ENCODE assay signal across 21 cellular contexts in genomic region chr3:159340877-159341500, GRCh38.
"Had no signal": no experiment of that assay in that cellular context is flagged by ENCODE, and none has a peak within 500 bp of the region (broad histone marks: within the 10 kb centered on the region; RNA-seq: fewer than 3 reads in every experiment).

No MANE protein-coding gene starts in this region.

- H3K4me1 Mint-ChIP-seq: activated CD4-positive, alpha-beta memory T cell treated with anti-CD3 and anti-CD28 coated beads, Interleukin-2, amount 10 ng/mL, durations not matched to agents 7 days and 5 days; activated CD4-positive, alpha-beta T cell treated with anti-CD3 and anti-CD28 coated beads for 36 hours; activated CD8-positive, alpha-beta memory T cell treated with anti-CD3 and anti-CD28 coated beads, Interleukin-2, amount 10 ng/mL, durations not matched to agents 7 days and 5 days; stimulated activated naive CD8-positive, alpha-beta T cell treated with anti-CD3 and anti-CD28 coated beads, Interleukin-15, amount 100 ng/mL, for 72 hours had no signal

- H3K4me3 ChIP-seq: body of pancreas, coronary artery, gastroesophageal sphincter, heart left ventricle, mucosa of descending colon, prostate gland, right atrium auricular region, skin epidermis, suprapubic skin, transverse colon, uterus had no signal

- H3K36me3 Mint-ChIP-seq: activated CD8-positive, alpha-beta memory T cell treated with anti-CD3 and anti-CD28 coated beads, Interleukin-2, amount 10 ng/mL, durations not matched to agents 7 days and 5 days; activated naive CD8-positive, alpha-beta T cell; naive thymus-derived CD4-positive, alpha-beta T cell had no signal

- H3K27ac ChIP-seq: body of pancreas, coronary artery, gastroesophageal sphincter, heart left ventricle, prostate gland, right atrium auricular region, skin epidermis, suprapubic skin, transverse colon, uterus had no signal

- H3K4me3 Mint-ChIP-seq: activated CD4-positive, alpha-beta memory T cell treated with anti-CD3 and anti-CD28 coated beads, Interleukin-2, amount 10 ng/mL, durations not matched to agents 7 days and 5 days; activated CD4-positive, alpha-beta T cell treated with anti-CD3 and anti-CD28 coated beads for 36 hours; activated CD8-positive, alpha-beta memory T cell treated with anti-CD3 and anti-CD28 coated beads, Interleukin-2, amount 10 ng/mL, durations not matched to agents 7 days and 5 days; activated naive CD8-positive, alpha-beta T cell; naive thymus-derived CD4-positive, alpha-beta T cell; stimulated activated naive CD8-positive, alpha-beta T cell treated with anti-CD3 and anti-CD28 coated beads, Interleukin-15, amount 100 ng/mL, for 72 hours; T-helper 2 cell treated with Interferon-gamma antibody and Interleukin-4, amounts not matched to agents 5 μg/mL and 100 μg/mL, for 36 hours had no signal

- H3K27ac Mint-ChIP-seq: activated CD4-positive, alpha-beta memory T cell treated with anti-CD3 and anti-CD28 coated beads, Interleukin-2, amount 10 ng/mL, durations not matched to agents 7 days and 5 days; activated CD4-positive, alpha-beta T cell treated with anti-CD3 and anti-CD28 coated beads for 36 hours; activated CD8-positive, alpha-beta memory T cell treated with anti-CD3 and anti-CD28 coated beads, Interleukin-2, amount 10 ng/mL, durations not matched to agents 7 days and 5 days; activated naive CD8-positive, alpha-beta T cell; naive thymus-derived CD4-positive, alpha-beta T cell; stimulated activated naive CD8-positive, alpha-beta T cell treated with anti-CD3 and anti-CD28 coated beads, Interleukin-15, amount 100 ng/mL, for 72 hours; T-helper 2 cell treated with Interferon-gamma antibody and Interleukin-4, amounts not matched to agents 5 μg/mL and 100 μg/mL, for 36 hours had no signal

- H3K27me3 Mint-ChIP-seq: activated CD4-positive, alpha-beta memory T cell treated with anti-CD3 and anti-CD28 coated beads, Interleukin-2, amount 10 ng/mL, durations not matched to agents 7 days and 5 days; activated CD4-positive, alpha-beta T cell treated with anti-CD3 and anti-CD28 coated beads for 36 hours; activated CD8-positive, alpha-beta memory T cell treated with anti-CD3 and anti-CD28 coated beads, Interleukin-2, amount 10 ng/mL, durations not matched to agents 7 days and 5 days; activated naive CD8-positive, alpha-beta T cell; naive thymus-derived CD4-positive, alpha-beta T cell; stimulated activated naive CD8-positive, alpha-beta T cell treated with anti-CD3 and anti-CD28 coated beads, Interleukin-15, amount 100 ng/mL, for 72 hours had no signal

- H3K4me1 ChIP-seq: body of pancreas, gastroesophageal sphincter, heart left ventricle, prostate gland, right atrium auricular region, suprapubic skin, transverse colon, uterus had no signal

- H3K36me3 ChIP-seq: gastroesophageal sphincter, heart left ventricle, prostate gland, right atrium auricular region, suprapubic skin, transverse colon, uterus had no signal

- H3K27me3 ChIP-seq: body of pancreas, gastroesophageal sphincter, heart left ventricle, right atrium auricular region, suprapubic skin, transverse colon, uterus had no signal

- DNase-seq: activated CD4-positive, alpha-beta memory T cell treated with anti-CD3 and anti-CD28 coated beads, Interleukin-2, amount 10 ng/mL, durations not matched to agents 7 days and 5 days; activated CD4-positive, alpha-beta T cell treated with anti-CD3 and anti-CD28 coated beads for 36 hours; activated CD8-positive, alpha-beta memory T cell treated with anti-CD3 and anti-CD28 coated beads, Interleukin-2, amount 10 ng/mL, durations not matched to agents 7 days and 5 days; body of pancreas; caudate nucleus; erythroblast; heart left ventricle; mesenchymal stem cell; mucosa of descending colon; naive thymus-derived CD4-positive, alpha-beta T cell; stimulated activated naive CD8-positive, alpha-beta T cell treated with anti-CD3 and anti-CD28 coated beads, Interleukin-15, amount 100 ng/mL, for 72 hours; transverse colon; uterus had no signal

- H3K9me3 ChIP-seq: body of pancreas, mucosa of descending colon, prostate gland, uterus had no signal
